8 cellular contexts compared by ENCODE assay signal in genomic region chr2:9951272-9951521, GRCh38. TPM values are rescaled to one million over a fixed set of nuclear protein-coding genes. Genes with fewer than 3 reads are reported as not detected.
DNase-seq lines count a peak whose midpoint lies in the region; ATAC-seq and TF ChIP-seq lines count a peak whose summit lies in the region.

No MANE protein-coding gene starts in this region.

- H3K27ac ChIP-seq in IMR-90 (ENCODE audit: insufficient read depth, low read length) = no peak overlapping the region

- H2AK5ac ChIP-seq in IMR-90 (ENCODE audit: low read depth, low read length) = no peak overlapping the region

- peak overlapping the region; percentile 53; the same call in 1 of the 2 replicates for H3K9ac ChIP-seq in IMR-90 (ENCODE audit: low read depth, low read length)

- H3K27ac Mint-ChIP-seq in natural killer cell treated with Interleukin-12 subunit alpha and Interleukin-12 subunit beta and Interleukin-15 and Interleukin-18, amount 100 ng/mL, for 72 hours = no peak overlapping the region

- intact Hi-C loops in IMR-90 (cut with micrococcal nuclease) = loop anchor here (5.0 kb wide), 2 partner anchors 139 to 394 kb away; partner anchors contain the start of gene ADAM17

- peak overlapping the region; percentile 65 for H3K4me3 ChIP-seq in IMR-90 (ENCODE audit: insufficient read depth, low read depth, low read length)
- peak overlapping the region; percentile 57 for H3K4me3 ChIP-seq in choroid plexus epithelial cell (ENCODE audit: low read depth, low read length)

- no peaks in the 10 kb centered on the region for H3K9me3 Mint-ChIP-seq in natural killer cell treated with Interleukin-12 subunit alpha and Interleukin-12 subunit beta and Interleukin-15 and Interleukin-18, amount 100 ng/mL, for 72 hours

- dilution Hi-C loops in IMR-90 (cut with HindIII; ENCODE audit: low sequenced_read_pairs, unreplicated experiment) = no loop called here

- no peak overlapping the region for H2BK15ac ChIP-seq in IMR-90 (ENCODE audit: low read depth, low read length)

- peaks cover 7% of the 10 kb centered on the region; the same call in 1 of the 2 replicates for H3K4me1 ChIP-seq in IMR-90 (ENCODE audit: control insufficient read depth, insufficient read depth, low read length)

- peaks cover 14% of the 10 kb centered on the region for H3K27me3 ChIP-seq in IMR-90 (ENCODE audit: control insufficient read depth, insufficient read depth, low read length)

- 0% methylated on average over 10 of the region's 47 CpGs; no CpG with 5 or more reads in 1 of the 2 experiments for WGBS in IMR-90 (ENCODE audit: extremely low coverage in 2 of 2, insufficient read length in 1 of 2), 2 experiments

- no peak overlapping the region for H2BK5ac ChIP-seq in IMR-90 (ENCODE audit: low read depth, low read length, poor library complexity, severe bottlenecking)

- no peak overlapping the region for H4K91ac ChIP-seq in IMR-90 (ENCODE audit: insufficient read depth, low read depth, low read length)

- TF ChIP-seq CTCF in AG09319 (IDR thresholded peaks at IDR 0.05; ENCODE audit: low read depth, low read length) (no peak), IMR-90 (conservative IDR thresholded peaks at IDR 0.05; ENCODE audit: low read depth, low read length) (no peak), choroid plexus epithelial cell (conservative IDR thresholded peaks at IDR 0.05; ENCODE audit: low read depth, low read length) (no peak)

- H2BK20ac ChIP-seq in IMR-90 (ENCODE audit: low read depth, low read length) = no peak overlapping the region

- H3K79me1 ChIP-seq in IMR-90 (ENCODE audit: low read depth in 1 of 2, low read length in 2 of 2) = no peaks in the 10 kb centered on the region

- no TSS peak for BruUV-seq in IMR-90 (replicated peaks; lab: Mats Ljungman, UMichigan)

- H3K18ac ChIP-seq in IMR-90 (ENCODE audit: low read depth, low read length) = no peak overlapping the region

- no peak overlapping the region for H3K4ac ChIP-seq in IMR-90 (ENCODE audit: low read depth, low read length)

- H2AFZ ChIP-seq in IMR-90 (replicated peaks; ENCODE audit: low read length, poor library complexity) = peak overlapping the region; percentile 89

- 0 out of 2 replicates have a peak, but pooled peaks cover 2% of the 10 kb centered on the region for H3K9me1 ChIP-seq in IMR-90 (ENCODE audit: insufficient read depth, low read length)

- H3K4me3 Mint-ChIP-seq in natural killer cell treated with Interleukin-12 subunit alpha and Interleukin-12 subunit beta and Interleukin-15 and Interleukin-18, amount 100 ng/mL, for 72 hours = peak overlapping the region; percentile 81

- ATAC-seq in IMR-90 (ENCODE audit: low read depth) (no peak), GM18498 (IDR thresholded peaks at IDR 0.05; ENCODE audit: unreplicated experiment) (no peak), GM18870 (IDR thresholded peaks at IDR 0.05; ENCODE audit: unreplicated experiment) (no peak)
- no peak for ATAC-seq in natural killer cell treated with Interleukin-12 subunit alpha and Interleukin-12 subunit beta and Interleukin-15 and Interleukin-18, amount 100 ng/mL, for 72 hours

- H3K27me3 Mint-ChIP-seq in natural killer cell treated with Interleukin-12 subunit alpha and Interleukin-12 subunit beta and Interleukin-15 and Interleukin-18, amount 100 ng/mL, for 72 hours = peaks cover 28 to 54% of the 10 kb centered on the region in 2 donors

- no peaks in the 10 kb centered on the region for H3K36me3 Mint-ChIP-seq in natural killer cell treated with Interleukin-12 subunit alpha and Interleukin-12 subunit beta and Interleukin-15 and Interleukin-18, amount 100 ng/mL, for 72 hours

- no peak for TF ChIP-seq POLR2A in IMR-90 (IDR thresholded peaks at IDR 0.05; ENCODE audit: low read depth, low read length)

- no peak overlapping the region for H2AK9ac ChIP-seq in IMR-90 (replicated peaks; ENCODE audit: low read depth, low read length, poor library complexity)

- no peaks in the 10 kb centered on the region for H3K36me3 ChIP-seq in IMR-90 (ENCODE audit: control insufficient read depth, insufficient read depth, low read length)

- H2BK120ac ChIP-seq in IMR-90 (ENCODE audit: low read depth, low read length) = no peak overlapping the region

- H3K56ac ChIP-seq in IMR-90 (ENCODE audit: extremely low read depth, insufficient read depth, low read length) = no peak overlapping the region

- H3K9me3 ChIP-seq in IMR-90 (ENCODE audit: control insufficient read depth, insufficient read depth, low read length) = no peaks in the 10 kb centered on the region

- no peak for TF ChIP-seq RAD21 in IMR-90 (IDR thresholded peaks at IDR 0.05; ENCODE audit: low read length)

- POLR2A ChIA-PET in IMR-90 (lab: Charles Lee; ENCODE audit: unreplicated experiment) = no interaction called here

- no peak overlapping the region for H3K23ac ChIP-seq in IMR-90 (ENCODE audit: low read depth, low read length)

- H3K4me2 ChIP-seq in IMR-90 (ENCODE audit: low read depth, low read length) = no peak overlapping the region

- CTCF ChIA-PET in IMR-90 (lab: Yijun Ruan, JAX) = no interaction called here

- no peaks in the 10 kb centered on the region for H4K20me1 ChIP-seq in IMR-90 (ENCODE audit: insufficient read depth, low read length)

- peaks cover 13 to 16% of the 10 kb centered on the region in 2 donors for H3K4me1 Mint-ChIP-seq in natural killer cell treated with Interleukin-12 subunit alpha and Interleukin-12 subunit beta and Interleukin-15 and Interleukin-18, amount 100 ng/mL, for 72 hours (ENCODE audit: low read depth in 2 of 2)

- peak; percentile 69 for DNase-seq in AG09319 (ENCODE audit: extremely low read depth, low read depth)
- no peak for DNase-seq in IMR-90
- no peak for DNase-seq in choroid plexus epithelial cell (ENCODE audit: low read depth)
- DNase-seq in natural killer cell treated with Interleukin-12 subunit alpha and Interleukin-12 subunit beta and Interleukin-15 and Interleukin-18, amount 100 ng/mL, for 72 hours (ENCODE audit: low spot score) = no peak
- no peak for DNase-seq in COR-L47 (lab: John Stamatoyannopoulos, UW)
- no peak for DNase-seq in GDM1 (lab: John Stamatoyannopoulos, UW)

- H4K8ac ChIP-seq in IMR-90 (ENCODE audit: low read depth in 2 of 2, low read length in 2 of 2) = no peak overlapping the region

- in situ Hi-C loops in IMR-90 (cut with MboI; ENCODE audit: low sequenced_read_pairs) = no loop called here

- H4K5ac ChIP-seq in IMR-90 (ENCODE audit: low read depth, low read length) = no peak overlapping the region

- no peak overlapping the region for H3K14ac ChIP-seq in IMR-90 (replicated peaks; ENCODE audit: low read depth, low read length)

TF ChIP-seq in IMR-90, 13 proteins besides CTCF, POLR2A, EP300 and RAD21:
- TF ChIP-seq CEBPB (IDR thresholded peaks at IDR 0.05; ENCODE audit: low read depth, low read length) (no peak), RCOR1 (IDR thresholded peaks at IDR 0.05; ENCODE audit: insufficient replicate concordance, low read length) (no peak), ELK1 (IDR thresholded peaks at IDR 0.05; ENCODE audit: borderline replicate concordance, low read depth, low read length) (no peak), MXI1 (IDR thresholded peaks at IDR 0.05; ENCODE audit: borderline replicate concordance, low read depth, low read length) (no peak), MAZ (IDR thresholded peaks at IDR 0.05; ENCODE audit: borderline replicate concordance, low read depth, low read length) (no peak), SMC3 (IDR thresholded peaks at IDR 0.05; ENCODE audit: low read depth, low read length) (no peak)
TF ChIP-seq in IMR-90: peak in this region for 0.

RNA-seq across cellular contexts. Expression of gene GRHL1, which starts 0.3 kb away (rescaled TPM):
- 0.18 and 0.56 TPM in 2 replicates for total RNA-seq in IMR-90 (2012; rRNA removed)
- polyA plus RNA-seq in IMR-90 (2012; rRNA removed) = 0.21 and 0.26 TPM in 2 replicates
- 0.03 and 0.04 TPM in 2 replicates for polyA plus RNA-seq in IMR-90 (2012; cell fraction: cytosol; rRNA removed)
- 0.29 and 1.5 TPM in 2 replicates for polyA plus RNA-seq in IMR-90 (2012; cell fraction: nucleus; rRNA removed; ENCODE audit: low replicate concordance)
- 1 to 10 TPM; 1.1 to 1.4 TPM for total RNA-seq in natural killer cell treated with Interleukin-12 subunit alpha and Interleukin-12 subunit beta and Interleukin-15 and Interleukin-18, amount 100 ng/mL, for 72 hours
